Comparison of ENCODE assay signal across 1 cellular context in the genomic region with DNA sequence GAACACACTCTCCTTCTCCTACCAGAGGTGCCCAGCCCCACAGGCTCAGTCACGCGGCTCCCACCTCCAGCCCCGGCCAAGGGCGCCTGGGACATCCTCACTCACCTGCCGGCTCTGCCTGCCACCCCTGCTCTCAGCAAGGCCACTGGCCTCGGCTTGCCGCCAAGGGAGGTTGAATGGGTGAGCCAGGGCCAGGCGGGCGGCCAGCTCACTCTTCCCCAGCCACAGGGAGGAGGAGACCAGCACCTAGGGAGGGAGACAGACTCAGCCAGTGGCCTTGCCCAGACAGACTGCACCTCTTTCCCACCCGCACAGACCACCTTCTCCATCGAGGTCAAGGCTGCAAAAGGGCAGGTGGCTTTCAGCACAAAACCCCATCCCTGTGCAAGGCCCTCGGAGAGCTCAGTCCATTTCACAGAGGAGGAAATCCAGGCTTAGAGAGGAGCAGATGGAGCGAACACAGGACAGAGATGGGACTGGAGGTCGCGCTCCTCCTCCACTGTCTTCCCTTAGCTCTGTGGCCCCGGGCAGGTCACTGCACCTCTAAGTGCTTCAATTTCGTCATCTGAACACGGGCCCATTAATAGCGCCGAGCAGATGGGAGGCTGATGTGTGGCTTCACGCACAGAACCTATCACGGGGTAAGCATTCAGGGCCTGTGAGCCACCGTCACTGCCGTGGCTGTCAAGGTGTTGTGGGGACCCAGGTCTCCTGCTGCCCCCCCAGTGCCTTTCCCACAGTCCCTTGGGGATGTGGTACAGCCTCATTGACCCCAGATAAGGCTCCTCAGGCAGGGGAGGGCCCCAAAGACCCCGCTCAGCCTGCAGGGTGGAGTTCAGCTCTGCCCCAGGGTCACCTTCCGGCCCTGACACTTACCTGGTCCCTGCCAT.
TF ChIP-seq lines count a peak whose summit lies in the region.

No MANE protein-coding gene starts in this region.

TF ChIP-seq in WTC11, 78 proteins besides CTCF, POLR2A, EP300 and RAD21 (continued from another document):
- TF ChIP-seq, protein P1, sequence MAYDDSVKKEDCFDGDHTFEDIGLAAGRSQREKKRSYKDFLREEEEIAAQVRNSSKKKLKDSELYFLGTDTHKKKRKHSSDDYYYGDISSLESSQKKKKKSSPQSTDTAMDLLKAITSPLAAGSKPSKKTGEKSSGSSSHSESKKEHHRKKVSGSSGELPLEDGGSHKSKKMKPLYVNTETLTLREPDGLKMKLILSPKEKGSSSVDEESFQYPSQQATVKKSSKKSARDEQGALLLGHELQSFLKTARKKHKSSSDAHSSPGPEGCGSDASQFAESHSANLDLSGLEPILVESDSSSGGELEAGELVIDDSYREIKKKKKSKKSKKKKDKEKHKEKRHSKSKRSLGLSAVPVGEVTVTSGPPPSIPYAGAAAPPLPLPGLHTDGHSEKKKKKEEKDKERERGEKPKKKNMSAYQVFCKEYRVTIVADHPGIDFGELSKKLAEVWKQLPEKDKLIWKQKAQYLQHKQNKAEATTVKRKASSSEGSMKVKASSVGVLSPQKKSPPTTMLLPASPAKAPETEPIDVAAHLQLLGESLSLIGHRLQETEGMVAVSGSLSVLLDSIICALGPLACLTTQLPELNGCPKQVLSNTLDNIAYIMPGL (CRISPR knock-in tag; IDR thresholded peaks at IDR 0.05) = no peak
- TF ChIP-seq ATF1 (CRISPR knock-in tag; IDR thresholded peaks at IDR 0.05) (no peak), RELA (CRISPR knock-in tag; IDR thresholded peaks at IDR 0.05; ENCODE audit: borderline replicate concordance) (no peak), JAZF1 (CRISPR knock-in tag; IDR thresholded peaks at IDR 0.05) (no peak), OVOL2 (CRISPR knock-in tag; IDR thresholded peaks at IDR 0.05; ENCODE audit: borderline replicate concordance) (no peak), ZNF232 (CRISPR knock-in tag; IDR thresholded peaks at IDR 0.05) (no peak), TEAD4 (CRISPR knock-in tag; IDR thresholded peaks at IDR 0.05) (no peak), NR1H2 (CRISPR knock-in tag; IDR thresholded peaks at IDR 0.05) (no peak)
- TF ChIP-seq, protein P2, sequence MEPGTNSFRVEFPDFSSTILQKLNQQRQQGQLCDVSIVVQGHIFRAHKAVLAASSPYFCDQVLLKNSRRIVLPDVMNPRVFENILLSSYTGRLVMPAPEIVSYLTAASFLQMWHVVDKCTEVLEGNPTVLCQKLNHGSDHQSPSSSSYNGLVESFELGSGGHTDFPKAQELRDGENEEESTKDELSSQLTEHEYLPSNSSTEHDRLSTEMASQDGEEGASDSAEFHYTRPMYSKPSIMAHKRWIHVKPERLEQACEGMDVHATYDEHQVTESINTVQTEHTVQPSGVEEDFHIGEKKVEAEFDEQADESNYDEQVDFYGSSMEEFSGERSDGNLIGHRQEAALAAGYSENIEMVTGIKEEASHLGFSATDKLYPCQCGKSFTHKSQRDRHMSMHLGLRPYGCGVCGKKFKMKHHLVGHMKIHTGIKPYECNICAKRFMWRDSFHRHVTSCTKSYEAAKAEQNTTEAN (CRISPR knock-in tag; IDR thresholded peaks at IDR 0.05) = no peak
TF ChIP-seq in WTC11: peak in this region for 0.
